17 cellular contexts compared by ENCODE assay signal in genomic region chr1:87733421-87733820, GRCh38.
DNase-seq lines count a peak whose midpoint lies in the region; ATAC-seq, FAIRE-seq and TF ChIP-seq lines count a peak whose summit lies in the region.
"Had no signal": no experiment of that assay in that cellular context is flagged by ENCODE, and none has a peak within 500 bp of the region (broad histone marks: within the 10 kb centered on the region; RNA-seq: fewer than 3 reads in every experiment).

No MANE protein-coding gene starts in this region.

- H2AFZ ChIP-seq in IMR-90 (replicated peaks; ENCODE audit: low read length, poor library complexity) (no peak overlapping the region), endothelial cell of umbilical vein (ENCODE audit: low read depth, low read length) (no peak overlapping the region)

- H3K36me3 ChIP-seq in IMR-90 (ENCODE audit: control insufficient read depth, insufficient read depth, low read length) (no peaks in the 10 kb centered on the region), endothelial cell of umbilical vein (ENCODE audit: control insufficient read depth in 2 of 2, extremely low read depth in 1 of 2, insufficient read depth in 2 of 2, low read length in 2 of 2) (no peaks in the 10 kb centered on the region)
- H3K36me3 ChIP-seq: BE2C had no signal

- H3K4me3 ChIP-seq in IMR-90 (ENCODE audit: insufficient read depth, low read depth, low read length) (no peak overlapping the region), endothelial cell of umbilical vein (replicated peaks in 1 of 3; ENCODE audit: insufficient read depth in 1 of 3, low read depth in 1 of 3, low read length in 3 of 3) (no peak overlapping the region)
- H3K4me3 ChIP-seq: K562 had no signal

- H4K8ac ChIP-seq in IMR-90 (ENCODE audit: low read depth in 2 of 2, low read length in 2 of 2), result no peak overlapping the region

- no peaks in the 10 kb centered on the region for H3K79me1 ChIP-seq in IMR-90 (ENCODE audit: low read depth in 1 of 2, low read length in 2 of 2)

- no peaks in the 10 kb centered on the region for H3K9me3 ChIP-seq in IMR-90 (ENCODE audit: control insufficient read depth, insufficient read depth, low read length)
- no peaks in the 10 kb centered on the region for H3K9me3 ChIP-seq in endothelial cell of umbilical vein (replicated peaks; ENCODE audit: control insufficient read depth, insufficient read depth, low read length)
- H3K9me3 ChIP-seq: BE2C had no signal

- no peak overlapping the region for H2BK120ac ChIP-seq in IMR-90 (ENCODE audit: low read depth, low read length)

- FAIRE-seq in endothelial cell of umbilical vein (lab: Jason Lieb, UNC), result peak; percentile 31
- FAIRE-seq: A204.1, G401.6, K562 had no signal

- WGBS in IMR-90 (ENCODE audit: extremely low coverage in 2 of 2, insufficient read length in 1 of 2), 2 experiments, result 83% methylated on average over 1 of the region's 1 CpG; no CpG with 5 or more reads in 1 of the 2 experiments

- H2AK5ac ChIP-seq in IMR-90 (ENCODE audit: low read depth, low read length), result no peak overlapping the region

- no peak overlapping the region for H2BK5ac ChIP-seq in IMR-90 (ENCODE audit: low read depth, low read length, poor library complexity, severe bottlenecking)

- no peak for ATAC-seq in IMR-90 (ENCODE audit: low read depth)
- no peak for ATAC-seq in HG02678 (IDR thresholded peaks at IDR 0.05; ENCODE audit: unreplicated experiment)
- ATAC-seq: HCT116, K562 had no signal

- no peak overlapping the region for H2BK20ac ChIP-seq in IMR-90 (ENCODE audit: low read depth, low read length)

- H4K20me1 ChIP-seq in IMR-90 (ENCODE audit: insufficient read depth, low read length) (no peaks in the 10 kb centered on the region), endothelial cell of umbilical vein (replicated peaks; ENCODE audit: control insufficient read depth, extremely low read depth, insufficient read depth, low read length) (no peaks in the 10 kb centered on the region)

- CTCF ChIA-PET in IMR-90 (lab: Yijun Ruan, JAX), result no interaction called here
- CTCF ChIA-PET in endothelial cell of umbilical vein (lab: Charles Lee), result no interaction called here

- in situ Hi-C loops in IMR-90 (cut with MboI; ENCODE audit: low sequenced_read_pairs), result no loop called here

- no peak overlapping the region for H3K18ac ChIP-seq in IMR-90 (ENCODE audit: low read depth, low read length)

- intact Hi-C loops in IMR-90 (cut with micrococcal nuclease) (no loop called here), endothelial cell of umbilical vein (cut with micrococcal nuclease) (no loop called here)

- POLR2A ChIA-PET in IMR-90 (lab: Charles Lee; ENCODE audit: unreplicated experiment) (no interaction called here), endothelial cell of umbilical vein (lab: Charles Lee) (no interaction called here)

- H3K4me2 ChIP-seq in IMR-90 (ENCODE audit: low read depth, low read length) (no peak overlapping the region), endothelial cell of umbilical vein (ENCODE audit: insufficient read depth, low read length) (no peak overlapping the region)

- H3K9ac ChIP-seq in IMR-90 (ENCODE audit: low read depth, low read length) (no peak overlapping the region), endothelial cell of umbilical vein (replicated peaks; ENCODE audit: extremely low read depth, insufficient read depth, low read length) (no peak overlapping the region)

- H3K9me1 ChIP-seq in IMR-90 (ENCODE audit: insufficient read depth, low read length), result peaks cover 4% of the 10 kb centered on the region; the same call in 1 of the 2 replicates
- no peaks in the 10 kb centered on the region for H3K9me1 ChIP-seq in endothelial cell of umbilical vein (replicated peaks; ENCODE audit: control insufficient read depth, extremely low read depth, insufficient read depth, low read length)

- no peak for TF ChIP-seq RAD21 in IMR-90 (IDR thresholded peaks at IDR 0.05; ENCODE audit: low read length)

- no peak overlapping the region for H4K91ac ChIP-seq in IMR-90 (ENCODE audit: insufficient read depth, low read depth, low read length)

- no peak overlapping the region for H3K23ac ChIP-seq in IMR-90 (ENCODE audit: low read depth, low read length)

- DNase-seq in IMR-90, result peak; percentile 8
- DNase-seq in endothelial cell of umbilical vein (ENCODE audit: low read depth, low spot score), result no peak
- peak; percentile 63 for DNase-seq in kidney glomerular epithelial cell (lab: John Stamatoyannopoulos, UW)
- DNase-seq in GDM1 (lab: John Stamatoyannopoulos, UW), result no peak
- DNase-seq in NCI-H1105 treated with DMSO at 0.1 percent for 48 hours (lab: John Stamatoyannopoulos, UW), result no peak
- DNase-seq in A172 (ENCODE audit: low spot score), result no peak
- DNase-seq: BE2C; CD4-positive, alpha-beta memory T cell; DMS79; EL had no signal

- no peak for TF ChIP-seq CTCF in IMR-90 (conservative IDR thresholded peaks at IDR 0.05; ENCODE audit: low read depth, low read length)
- no peak for TF ChIP-seq CTCF in endothelial cell of umbilical vein (IDR thresholded peaks at IDR 0.05; ENCODE audit: extremely low read depth in 1 of 2, insufficient read depth in 1 of 2, low read depth in 1 of 2, low read length in 2 of 2)

- H3K4me1 ChIP-seq in IMR-90 (ENCODE audit: control insufficient read depth, insufficient read depth, low read length), result peaks cover 6% of the 10 kb centered on the region; the same call in 1 of the 2 replicates
- no peaks in the 10 kb centered on the region for H3K4me1 ChIP-seq in endothelial cell of umbilical vein (ENCODE audit: control insufficient read depth, extremely low read depth, insufficient read depth, low read length)
- H3K4me1 ChIP-seq: BE2C had no signal

- H3K27ac ChIP-seq in IMR-90 (ENCODE audit: insufficient read depth, low read length) (no peak overlapping the region), endothelial cell of umbilical vein (ENCODE audit: insufficient read depth, low read depth, low read length) (no peak overlapping the region)
- H3K27ac ChIP-seq: C4-2B, HL-60 had no signal

- H3K79me2 ChIP-seq in endothelial cell of umbilical vein (ENCODE audit: control insufficient read depth, insufficient read depth, low read length), result no peaks in the 10 kb centered on the region

- no peak overlapping the region for H3K56ac ChIP-seq in IMR-90 (ENCODE audit: extremely low read depth, insufficient read depth, low read length)

- TF ChIP-seq POLR2A in IMR-90 (IDR thresholded peaks at IDR 0.05; ENCODE audit: low read depth, low read length) (no peak), endothelial cell of umbilical vein (IDR thresholded peaks at IDR 0.05; ENCODE audit: low read depth, low read length) (no peak)

- no peak overlapping the region for H4K5ac ChIP-seq in IMR-90 (ENCODE audit: low read depth, low read length)

- H3K14ac ChIP-seq in IMR-90 (replicated peaks; ENCODE audit: low read depth, low read length), result no peak overlapping the region

- dilution Hi-C loops in IMR-90 (cut with HindIII; ENCODE audit: low sequenced_read_pairs, unreplicated experiment) (no loop called here), endothelial cell of umbilical vein (cut with MboI; ENCODE audit: extremely low pct_ligation_motif_present, low sequenced_read_pairs) (no loop called here)

- H3K4ac ChIP-seq in IMR-90 (ENCODE audit: low read depth, low read length), result no peak overlapping the region

- H2AK9ac ChIP-seq in IMR-90 (replicated peaks; ENCODE audit: low read depth, low read length, poor library complexity), result no peak overlapping the region

- H2BK15ac ChIP-seq in IMR-90 (ENCODE audit: low read depth, low read length), result no peak overlapping the region

- H3K27me3 ChIP-seq in IMR-90 (ENCODE audit: control insufficient read depth, insufficient read depth, low read length) (no peaks in the 10 kb centered on the region), endothelial cell of umbilical vein (ENCODE audit: control insufficient read depth in 2 of 2, insufficient read depth in 2 of 2, low read length in 2 of 2) (no peaks in the 10 kb centered on the region)
- H3K27me3 ChIP-seq: BE2C had no signal

- BruUV-seq in IMR-90 (replicated peaks; lab: Mats Ljungman, UMichigan) (no TSS peak), endothelial cell of umbilical vein (replicated peaks; lab: Mats Ljungman, UMichigan) (no TSS peak)

TF ChIP-seq in IMR-90, 13 proteins besides CTCF, POLR2A, EP300 and RAD21 (continues in another document):
- TF ChIP-seq, protein P1, sequence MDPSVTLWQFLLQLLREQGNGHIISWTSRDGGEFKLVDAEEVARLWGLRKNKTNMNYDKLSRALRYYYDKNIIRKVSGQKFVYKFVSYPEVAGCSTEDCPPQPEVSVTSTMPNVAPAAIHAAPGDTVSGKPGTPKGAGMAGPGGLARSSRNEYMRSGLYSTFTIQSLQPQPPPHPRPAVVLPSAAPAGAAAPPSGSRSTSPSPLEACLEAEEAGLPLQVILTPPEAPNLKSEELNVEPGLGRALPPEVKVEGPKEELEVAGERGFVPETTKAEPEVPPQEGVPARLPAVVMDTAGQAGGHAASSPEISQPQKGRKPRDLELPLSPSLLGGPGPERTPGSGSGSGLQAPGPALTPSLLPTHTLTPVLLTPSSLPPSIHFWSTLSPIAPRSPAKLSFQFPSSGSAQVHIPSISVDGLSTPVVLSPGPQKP (IDR thresholded peaks at IDR 0.05; ENCODE audit: borderline replicate concordance, low read depth, low read length), result no peak
- TF ChIP-seq SMC3 (IDR thresholded peaks at IDR 0.05; ENCODE audit: low read depth, low read length), result no peak
- no peak for TF ChIP-seq MAFK (IDR thresholded peaks at IDR 0.05; ENCODE audit: low read depth, low read length)
- no peak for TF ChIP-seq RCOR1 (IDR thresholded peaks at IDR 0.05; ENCODE audit: insufficient replicate concordance, low read length)
- no peak for TF ChIP-seq FOS (IDR thresholded peaks at IDR 0.05; ENCODE audit: low read depth, low read length)

TF ChIP-seq in endothelial cell of umbilical vein, 7 proteins besides CTCF, POLR2A, EP300 and RAD21:
- TF ChIP-seq JUN (IDR thresholded peaks at IDR 0.05; ENCODE audit: borderline replicate concordance, insufficient read depth, insufficient read length, low read depth) (no peak), MYC (IDR thresholded peaks at IDR 0.05; ENCODE audit: low read depth, low read length) (no peak), POLR2AphosphoS5 (IDR thresholded peaks at IDR 0.05; ENCODE audit: insufficient read depth, low read depth, low read length) (no peak), FOS (IDR thresholded peaks at IDR 0.05; ENCODE audit: borderline replicate concordance, insufficient read depth, low read length) (no peak), EZH2 (IDR thresholded peaks at IDR 0.05; ENCODE audit: borderline replicate concordance, low read depth, low read length, severe bottlenecking) (no peak), GATA2 (IDR thresholded peaks at IDR 0.05; ENCODE audit: insufficient read depth, insufficient read length, low read depth, low read length) (no peak)
- TF ChIP-seq, protein P2, sequence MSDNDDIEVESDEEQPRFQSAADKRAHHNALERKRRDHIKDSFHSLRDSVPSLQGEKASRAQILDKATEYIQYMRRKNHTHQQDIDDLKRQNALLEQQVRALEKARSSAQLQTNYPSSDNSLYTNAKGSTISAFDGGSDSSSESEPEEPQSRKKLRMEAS (IDR thresholded peaks at IDR 0.05; ENCODE audit: insufficient read depth, insufficient read length), result no peak

Comparison
In these comparisons a context has a peak if more than half of its experiments do, and no peak if none do; other contexts are left out.
1. DNase-seq: peak in IMR-90 (single experiment) and kidney glomerular epithelial cell (single experiment); none in endothelial cell of umbilical vein (single experiment), GDM1 (single experiment), NCI-H1105 treated with DMSO at 0.1 percent for 48 hours (single experiment) and A172 (single experiment).